8 cellular contexts compared by ENCODE assay signal in genomic region chr1:6359568-6360496, GRCh38. TPM values are rescaled to one million over a fixed set of nuclear protein-coding genes. Genes with fewer than 3 reads are reported as not detected.
DNase-seq lines count a peak whose midpoint lies in the region; ATAC-seq, FAIRE-seq and TF ChIP-seq lines count a peak whose summit lies in the region.

No MANE protein-coding gene starts in this region.

- in situ Hi-C loops in HepG2 (cut with HindIII; ENCODE audit: extremely low pct_ligation_motif_present, low pct_unique_long_range_greater_than_20kb) = no loop called here

- H3K4me2 ChIP-seq in HepG2 (ENCODE audit: low read depth, low read length) = peak overlapping the region; percentile 93

- no TSS peak for BruUV-seq in MCF 10A (replicated peaks; lab: Mats Ljungman, UMichigan)
- TSS peak; percentile 73 for BruUV-seq in HepG2 (replicated peaks; lab: Mats Ljungman, UMichigan)

- no peaks in the 10 kb centered on the region for H3K9me3 ChIP-seq in HepG2 (ENCODE audit: low read length)

- peak in 1 of 2 experiments; percentile 68; a peak in 1 of 4 replicates for TF ChIP-seq EP300 in HepG2 (IDR thresholded peaks at IDR 0.05; ENCODE audit: low read depth in 2 of 2, low read length in 2 of 2)
- no peak for TF ChIP-seq EP300 in HepG2 (CRISPR knock-in tag; IDR thresholded peaks at IDR 0.05; ENCODE audit: borderline replicate concordance)

- TF ChIP-seq RAD21 in HepG2 (CRISPR knock-in tag; IDR thresholded peaks at IDR 0.05) = no peak

- peak overlapping the region; percentile 56 for H3K4me3 Mint-ChIP-seq in T-helper 1 cell treated with Interleukin-12 subunit alpha and Interleukin-12 subunit beta and Interleukin-4 antibody, amounts not matched to agents 30 μg/mL and 1 μg/mL, for 36 hours
- no peak overlapping the region for H3K4me3 Mint-ChIP-seq in MCF 10A (ENCODE audit: unreplicated experiment)

- H3K4me1 Mint-ChIP-seq in T-helper 1 cell treated with Interleukin-12 subunit alpha and Interleukin-12 subunit beta and Interleukin-4 antibody, amounts not matched to agents 30 μg/mL and 1 μg/mL, for 36 hours (ENCODE audit: low read depth) = peaks cover 31% of the 10 kb centered on the region
- H3K4me1 Mint-ChIP-seq in MCF 10A (ENCODE audit: insufficient read depth, unreplicated experiment) = peaks cover 15% of the 10 kb centered on the region

- H3K4me3 ChIP-seq in ACC112 (ENCODE audit: low read depth, low read length) (peak overlapping the region; percentile 47), HepG2 (replicated peaks in 1 of 3; ENCODE audit: insufficient read depth in 1 of 3, low read depth in 2 of 3, low read length in 3 of 3) (peak overlapping the region; percentile 46 to 66 (median 61))

- ATAC-seq in GM18909 (IDR thresholded peaks at IDR 0.05; ENCODE audit: poor library complexity, unreplicated experiment) (peak; percentile 84), HG03135 (IDR thresholded peaks at IDR 0.05; ENCODE audit: unreplicated experiment) (peak; percentile 85), HepG2 (peak; percentile 86)

- CTCF ChIA-PET in MCF 10A (lab: Yijun Ruan, JAX) (interaction anchor here (0.6 to 9.6 kb wide), 9 partner anchors 10 to 113 kb away, joined by 3 to 188 read pairs (median 19); partner anchors contain the start of gene ACOT7), HepG2 (lab: Yijun Ruan, JAX; ENCODE audit: low intra/inter-chr PET ratio, low total read pairs) (interaction anchor here (0.9 to 1.2 kb wide), 2 partner anchors 11 to 12 kb away, joined by 3 read pairs; no protein-coding TSS in a partner anchor)

- H3K4me1 ChIP-seq in ACC112 (ENCODE audit: control insufficient read depth, insufficient read depth, low read length, unreplicated experiment) = peaks cover 25% of the 10 kb centered on the region
- H3K4me1 ChIP-seq in HepG2 (ENCODE audit: insufficient read depth, low read length) = peaks cover 72% of the 10 kb centered on the region

- H3K27ac Mint-ChIP-seq in T-helper 1 cell treated with Interleukin-12 subunit alpha and Interleukin-12 subunit beta and Interleukin-4 antibody, amounts not matched to agents 30 μg/mL and 1 μg/mL, for 36 hours = peak overlapping the region; percentile 84
- no peak overlapping the region for H3K27ac Mint-ChIP-seq in MCF 10A (ENCODE audit: low read depth, unreplicated experiment)

- 0 out of 4 replicates have a peak, but pooled peaks of 1 of the 2 experiments have one; percentile 43 for TF ChIP-seq POLR2A in HepG2 (IDR thresholded peaks at IDR 0.05; ENCODE audit: insufficient read depth in 1 of 2, low read depth in 2 of 2, low read length in 2 of 2)

- peak overlapping the region; percentile 18 for H2AFZ ChIP-seq in ACC112 (ENCODE audit: low read length, unreplicated experiment)
- H2AFZ ChIP-seq in HepG2 (ENCODE audit: low read length) = no peak overlapping the region

- peak overlapping the region; percentile 73 for H3K9ac ChIP-seq in HepG2 (ENCODE audit: insufficient read depth, low read depth, low read length)

- H3K27me3 ChIP-seq in ACC112 (ENCODE audit: insufficient read depth, low read length) = no peaks in the 10 kb centered on the region
- H3K27me3 ChIP-seq in HepG2 (ENCODE audit: control insufficient read depth in 1 of 2, insufficient read depth in 2 of 2, low read length in 2 of 2) = no peaks in the 10 kb centered on the region

- H3K36me3 ChIP-seq in ACC112 (ENCODE audit: insufficient read depth, low read length) (no peaks in the 10 kb centered on the region), HepG2 (replicated peaks in 1 of 2; ENCODE audit: control insufficient read depth in 1 of 2, insufficient read depth in 2 of 2, low read length in 2 of 2) (no peaks in the 10 kb centered on the region)

- H3K36me3 Mint-ChIP-seq in T-helper 1 cell treated with Interleukin-12 subunit alpha and Interleukin-12 subunit beta and Interleukin-4 antibody, amounts not matched to agents 30 μg/mL and 1 μg/mL, for 36 hours (ENCODE audit: low read depth) = peaks cover 2% of the 10 kb centered on the region
- H3K36me3 Mint-ChIP-seq in MCF 10A (ENCODE audit: insufficient read depth, unreplicated experiment) = no peaks in the 10 kb centered on the region

- H3K79me2 ChIP-seq in ACC112 (ENCODE audit: control insufficient read depth, insufficient read depth, low read length, unreplicated experiment) = peaks cover 15% of the 10 kb centered on the region
- H3K79me2 ChIP-seq in HepG2 (ENCODE audit: insufficient read depth, low read length) = peaks cover 15% of the 10 kb centered on the region

- intact Hi-C loops in MCF 10A (cut with micrococcal nuclease) = no loop called here
- intact Hi-C loops in HepG2 (cut with micrococcal nuclease; ENCODE audit: unreplicated experiment) = loop anchor here (5.0 to 10.0 kb wide), 2 partner anchors 32 to 1115 kb away; partner anchors contain the start of gene ACOT7

- no peak for TF ChIP-seq CTCF in MCF 10A (IDR thresholded peaks at IDR 0.05; ENCODE audit: unreplicated experiment)
- peak; percentile 72 for TF ChIP-seq CTCF in HepG2 (CRISPR knock-in tag; IDR thresholded peaks at IDR 0.05)

- peak; percentile 95 for FAIRE-seq in HepG2 (lab: Jason Lieb, UNC)

- WGBS in HepG2 (ENCODE audit: low lambda C conversion rate) = 2% methylated on average over 5 of the region's 17 CpGs

- DNase-seq in MCF 10A (ENCODE audit: unreplicated experiment) = peak; percentile 39
- peak; percentile 93 for DNase-seq in HepG2 (ENCODE audit: low spot score)
- DNase-seq in stimulated activated CD8-positive, alpha-beta memory T cell treated with anti-CD3 and anti-CD28 coated beads, Interleukin-15, amount 100 ng/mL, for 48 hours (ENCODE audit: low read depth in 2 of 2) = peak; percentile 48 to 53
- DNase-seq in NCI-H2227 treated with DMSO at 0.1 percent for 48 hours (lab: John Stamatoyannopoulos, UW) = no peak

- POLR2A ChIA-PET in MCF 10A (lab: Yijun Ruan, JAX) = interaction anchor here (1.9 to 6.3 kb wide), 2 partner anchors 26 to 34 kb away, joined by 8 to 38 read pairs; partner anchors contain the start of gene ACOT7
- POLR2A ChIA-PET in HepG2 (lab: Yijun Ruan, JAX) = interaction anchor here (0.9 to 3.6 kb wide), 5 partner anchors 8 to 35 kb away, joined by 3 to 21 read pairs (median 4); partner anchors contain the start of gene ACOT7

- H3K27ac ChIP-seq in ACC112 (ENCODE audit: low read depth, low read length) (peak overlapping the region; percentile 85), HepG2 (ENCODE audit: extremely low read length, insufficient read depth, low read length) (peak overlapping the region; percentile 72)

- H4K20me1 ChIP-seq in HepG2 (ENCODE audit: insufficient read depth, low read length) = no peaks in the 10 kb centered on the region

- no peaks in the 10 kb centered on the region for H3K27me3 Mint-ChIP-seq in T-helper 1 cell treated with Interleukin-12 subunit alpha and Interleukin-12 subunit beta and Interleukin-4 antibody, amounts not matched to agents 30 μg/mL and 1 μg/mL, for 36 hours (ENCODE audit: low read depth)
- no peaks in the 10 kb centered on the region for H3K27me3 Mint-ChIP-seq in MCF 10A (ENCODE audit: insufficient read depth, unreplicated experiment)

- H3K9me3 Mint-ChIP-seq in T-helper 1 cell treated with Interleukin-12 subunit alpha and Interleukin-12 subunit beta and Interleukin-4 antibody, amounts not matched to agents 30 μg/mL and 1 μg/mL, for 36 hours = no peaks in the 10 kb centered on the region
- H3K9me3 Mint-ChIP-seq in MCF 10A (ENCODE audit: unreplicated experiment) = no peaks in the 10 kb centered on the region

RNA-seq across cellular contexts. Expression of gene ACOT7, which starts 33.7 kb away (rescaled TPM):
- total RNA-seq in MCF 10A (2022) = 110 and 117 TPM in 2 replicates
- 33.0 and 43.2 TPM in 2 replicates for total RNA-seq in HepG2 (2016; rRNA removed; fragmentation: Illumina TruSeq; extraction: Trizol)
- 11.5 and 12.1 TPM in 2 replicates for total RNA-seq in HepG2 (2016; cell fraction: cytosol; rRNA removed; fragmentation: Illumina TruSeq; extraction: Trizol; ENCODE audit: low read depth)
- total RNA-seq in HepG2 (2016; cell fraction: insoluble cytoplasmic fraction; rRNA removed; fragmentation: Illumina TruSeq; extraction: Trizol) = 34.5 and 39.6 TPM in 2 replicates
- total RNA-seq in HepG2 (2016; cell fraction: membrane; rRNA removed; fragmentation: Illumina TruSeq; extraction: Trizol) = 19.5 and 22.7 TPM in 2 replicates
- 16.0 and 18.3 TPM in 2 replicates for total RNA-seq in HepG2 (2016; cell fraction: nucleus; rRNA removed; fragmentation: Illumina TruSeq; extraction: Trizol)
- polyA plus RNA-seq in HepG2 (2011; rRNA removed) = 47.6 and 55.8 TPM in 2 replicates
- 41.0 and 59.2 TPM in 2 replicates for polyA plus RNA-seq in HepG2 (2011; cell fraction: cytosol; rRNA removed)
- polyA plus RNA-seq in HepG2 (2011; cell fraction: nucleus; rRNA removed) = 29.4 and 30.1 TPM in 2 replicates
- polyA plus RNA-seq in HepG2 (2012) = 30.1 and 36.4 TPM in 2 replicates
- 25.5 and 27.1 TPM in 2 replicates for polyA plus RNA-seq in HepG2 (2016; cell fraction: cytosol; fragmentation: Illumina TruSeq; extraction: Trizol; ENCODE audit: low read depth)
- 80.5 and 96.2 TPM in 2 replicates for polyA plus RNA-seq in HepG2 (2016; cell fraction: insoluble cytoplasmic fraction; fragmentation: Illumina TruSeq; extraction: Trizol; ENCODE audit: low read depth)
- 36.8 and 37.9 TPM in 2 replicates for polyA plus RNA-seq in HepG2 (2016; cell fraction: membrane; fragmentation: Illumina TruSeq; extraction: Trizol; ENCODE audit: low read depth)
- polyA plus RNA-seq in HepG2 (2016; cell fraction: nucleus; fragmentation: Illumina TruSeq; extraction: Trizol; ENCODE audit: insufficient read depth, low read depth) = 47.6 and 48.4 TPM in 2 replicates
- polyA minus RNA-seq in HepG2 (2011; rRNA and poly(A)+ RNA removed; ENCODE audit: low replicate concordance) = 55.4 and 66.9 TPM in 2 replicates
- polyA minus RNA-seq in HepG2 (2011; cell fraction: cytosol; rRNA and poly(A)+ RNA removed) = 14.3 and 18.7 TPM in 2 replicates
- polyA minus RNA-seq in HepG2 (2011; cell fraction: nucleus; rRNA and poly(A)+ RNA removed) = 8.0 and 8.6 TPM in 2 replicates

RNA-seq across cellular contexts. Expression of gene HES2, which starts 59.9 kb away (rescaled TPM):
- total RNA-seq in MCF 10A (2022) = 5.0 and 7.6 TPM in 2 replicates
- total RNA-seq in HepG2 (2016; rRNA removed; fragmentation: Illumina TruSeq; extraction: Trizol) = 0.10 and 0.11 TPM in 2 replicates
- 0.30 TPM in 1 of 2 replicates, not detected in the other for total RNA-seq in HepG2 (2016; cell fraction: cytosol; rRNA removed; fragmentation: Illumina TruSeq; extraction: Trizol; ENCODE audit: low read depth)
- total RNA-seq in HepG2 (2016; cell fraction: insoluble cytoplasmic fraction; rRNA removed; fragmentation: Illumina TruSeq; extraction: Trizol) = 0.11 and 0.13 TPM in 2 replicates
- total RNA-seq in HepG2 (2016; cell fraction: membrane; rRNA removed; fragmentation: Illumina TruSeq; extraction: Trizol) = 0.07 and 0.28 TPM in 2 replicates
- 0.12 TPM in 1 of 2 replicates, not detected in the other for total RNA-seq in HepG2 (2016; cell fraction: nucleus; rRNA removed; fragmentation: Illumina TruSeq; extraction: Trizol)
- 0.13 and 0.17 TPM in 2 replicates for polyA plus RNA-seq in HepG2 (2011; rRNA removed)
- polyA plus RNA-seq in HepG2 (2011; cell fraction: cytosol; rRNA removed) = 0.09 and 0.15 TPM in 2 replicates
- 0.06 and 0.10 TPM in 2 replicates for polyA plus RNA-seq in HepG2 (2011; cell fraction: nucleus; rRNA removed)
- polyA plus RNA-seq in HepG2 (2012) = not detected in 2 replicates
- not detected in 2 replicates for polyA plus RNA-seq in HepG2 (2016; cell fraction: cytosol; fragmentation: Illumina TruSeq; extraction: Trizol; ENCODE audit: low read depth)
- 0.05 TPM in 1 of 2 replicates, not detected in the other for polyA plus RNA-seq in HepG2 (2016; cell fraction: insoluble cytoplasmic fraction; fragmentation: Illumina TruSeq; extraction: Trizol; ENCODE audit: low read depth)
- 0.03 TPM in 1 of 2 replicates, not detected in the other for polyA plus RNA-seq in HepG2 (2016; cell fraction: membrane; fragmentation: Illumina TruSeq; extraction: Trizol; ENCODE audit: low read depth)
- polyA plus RNA-seq in HepG2 (2016; cell fraction: nucleus; fragmentation: Illumina TruSeq; extraction: Trizol; ENCODE audit: insufficient read depth, low read depth) = 0.11 and 0.14 TPM in 2 replicates
- 0.02 and 1.8 TPM in 2 replicates for polyA minus RNA-seq in HepG2 (2011; rRNA and poly(A)+ RNA removed; ENCODE audit: low replicate concordance)
- not detected in 2 replicates for polyA minus RNA-seq in HepG2 (2011; cell fraction: cytosol; rRNA and poly(A)+ RNA removed)
- polyA minus RNA-seq in HepG2 (2011; cell fraction: nucleus; rRNA and poly(A)+ RNA removed) = 0.25 TPM in 1 of 2 replicates, not detected in the other
